ENCODE assay signal across 8 cellular contexts in the genomic region with DNA sequence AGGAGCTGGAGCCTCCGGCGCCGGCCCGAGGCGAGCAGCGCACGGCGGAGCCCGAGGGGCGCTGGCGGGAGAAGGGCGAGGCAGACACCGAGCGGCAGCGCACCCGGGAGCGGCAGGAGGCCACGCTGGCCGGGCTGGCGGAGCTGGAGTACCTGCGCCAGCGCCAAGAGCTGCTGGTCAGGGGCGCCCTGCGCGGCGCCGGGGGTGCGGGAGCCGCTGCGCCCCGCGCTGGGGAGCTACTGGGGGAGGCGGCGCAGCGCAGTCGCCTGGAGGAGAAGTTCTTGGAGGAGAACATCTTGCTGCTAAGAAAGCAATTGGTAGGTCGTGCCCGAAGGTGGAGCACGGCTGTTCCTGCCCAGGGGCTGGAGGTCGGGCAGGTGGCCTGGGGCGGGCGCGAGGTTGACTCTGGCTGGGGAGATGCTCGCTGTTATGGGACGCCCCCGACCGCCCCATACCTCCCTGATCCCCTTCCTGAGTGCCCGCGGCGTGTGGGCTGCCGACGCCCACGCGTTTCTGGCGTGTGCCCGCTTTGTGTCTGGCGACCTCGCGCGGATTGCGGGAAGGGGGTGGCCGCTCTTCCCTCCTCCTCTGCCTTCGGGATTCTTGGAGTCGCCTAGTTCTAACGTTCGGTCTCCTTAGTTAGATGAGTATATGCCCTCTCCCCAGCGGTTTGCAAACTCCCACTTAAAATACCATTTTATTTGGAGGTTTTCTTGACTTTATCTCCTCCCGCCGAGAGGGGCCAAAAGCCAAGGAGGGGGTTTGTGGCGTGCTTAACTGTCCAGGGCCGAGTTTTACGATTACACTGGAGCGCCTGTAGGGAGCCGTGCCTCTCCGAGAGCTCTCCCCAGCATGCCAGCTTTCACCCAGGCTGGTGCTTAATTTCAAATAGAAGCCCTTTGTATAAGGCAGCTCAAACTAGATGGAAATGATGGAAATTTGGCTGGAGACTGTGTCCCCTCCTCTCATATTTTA. TPM values are rescaled to one million over a fixed set of nuclear protein-coding genes. Genes with fewer than 3 reads are reported as not detected.
DNase-seq lines count a peak whose midpoint lies in the region; TF ChIP-seq lines count a peak whose summit lies in the region.

No MANE protein-coding gene starts in this region.

- peak overlapping the region; percentile 62 for H3K27ac Mint-ChIP-seq in activated naive CD4-positive, alpha-beta T cell treated with anti-CD3 and anti-CD28 coated beads, Interleukin-2, amount 50 U/mL, for 24 hours

- TF ChIP-seq CTCF in right atrium auricular region (IDR thresholded peaks at IDR 0.05), result no peak
- TF ChIP-seq CTCF in prostate gland (IDR thresholded peaks at IDR 0.05), result no peak

- no peak for TF ChIP-seq POLR2A in prostate gland (IDR thresholded peaks at IDR 0.05)

- H3K4me3 Mint-ChIP-seq in activated naive CD4-positive, alpha-beta T cell treated with anti-CD3 and anti-CD28 coated beads, Interleukin-2, amount 50 U/mL, for 24 hours, result peak overlapping the region; percentile 88

- H3K9me3 ChIP-seq in MG63, result no peaks in the 10 kb centered on the region
- no peaks in the 10 kb centered on the region for H3K9me3 ChIP-seq in right atrium auricular region
- no peaks in the 10 kb centered on the region for H3K9me3 ChIP-seq in prostate gland

- intact Hi-C loops in prostate gland (cut with DNase I), result loop anchor here (10.0 kb wide), 2 partner anchors 64 to 386 kb away; no protein-coding TSS in a partner anchor

- H3K4me1 ChIP-seq in right atrium auricular region (peaks cover 0 to 42% of the 10 kb centered on the region in 2 donors), prostate gland (replicated peaks) (peaks cover 3% of the 10 kb centered on the region)

- H3K36me3 Mint-ChIP-seq in activated naive CD4-positive, alpha-beta T cell treated with anti-CD3 and anti-CD28 coated beads, Interleukin-2, amount 50 U/mL, for 24 hours, result peaks cover under 1% of the 10 kb centered on the region

- H3K27me3 ChIP-seq in MG63 (no peaks in the 10 kb centered on the region), right atrium auricular region (no peaks in the 10 kb centered on the region), prostate gland (replicated peaks; ENCODE audit: insufficient read depth) (no peaks in the 10 kb centered on the region)

- peaks cover 1% of the 10 kb centered on the region for H3K27me3 Mint-ChIP-seq in activated naive CD4-positive, alpha-beta T cell treated with anti-CD3 and anti-CD28 coated beads, Interleukin-2, amount 50 U/mL, for 24 hours

- under 1% methylated on average over 51 of the region's 75 CpGs for WGBS in prostate gland

- H3K27ac ChIP-seq in right atrium auricular region, result peak overlapping the region; percentile 85 to 95
- H3K27ac ChIP-seq in prostate gland, result peak overlapping the region; percentile 80 to 81

- peak overlapping the region; percentile 43 for H3K4me3 ChIP-seq in MG63
- H3K4me3 ChIP-seq in right atrium auricular region, result peak overlapping the region; percentile 72 to 86
- H3K4me3 ChIP-seq in prostate gland, result peak overlapping the region; percentile 56 to 58

- H3K4me1 Mint-ChIP-seq in activated naive CD4-positive, alpha-beta T cell treated with anti-CD3 and anti-CD28 coated beads, Interleukin-2, amount 50 U/mL, for 24 hours, result peaks cover 61% of the 10 kb centered on the region

- DNase-seq in NCI-H2081 (lab: John Stamatoyannopoulos, UW) (peak; percentile 15 to 35), NCI-H2081 treated with DMSO at 0.1 percent for 48 hours (lab: John Stamatoyannopoulos, UW) (no peak), H4 (ENCODE audit: low spot score) (peak; percentile 11), MG63 (peak; percentile 29), right atrium auricular region (ENCODE audit: low spot score) (no peak), prostate gland (ENCODE audit: low spot score) (no peak), RKO (ENCODE audit: low spot score) (no peak)

- no peaks in the 10 kb centered on the region for H3K36me3 ChIP-seq in MG63
- H3K36me3 ChIP-seq in right atrium auricular region, result peaks cover 18% of the 10 kb centered on the region
- H3K36me3 ChIP-seq in prostate gland, result no peaks in the 10 kb centered on the region

- H3K9me3 Mint-ChIP-seq in activated naive CD4-positive, alpha-beta T cell treated with anti-CD3 and anti-CD28 coated beads, Interleukin-2, amount 50 U/mL, for 24 hours, result no peaks in the 10 kb centered on the region

RNA-seq across cellular contexts. Expression of gene DACT1, which starts 0.8 kb away (rescaled TPM):
- total RNA-seq in H4 (2014; rRNA removed; shearing (Covaris generic)), result 10.1 and 11.7 TPM in 2 replicates
- total RNA-seq in MG63 (2014; rRNA removed; shearing (Covaris generic); ENCODE audit: low replicate concordance), result 0.27 and 2.6 TPM in 2 replicates
- total RNA-seq in right atrium auricular region (10 to 100 TPM in 1 of 2 donors, 1 to 10 TPM in 1; 3.5 to 21.2 TPM), prostate gland (10 to 100 TPM in 1 of 2 donors, 1 to 10 TPM in 1; 4.5 to 27.1 TPM)

Comparison
In these comparisons a context has a peak if more than half of its experiments do, and no peak if none do; other contexts are left out.
1. DNase-seq: peak in NCI-H2081 (2 of 2), H4 (single experiment) and MG63 (single experiment); none in NCI-H2081 treated with DMSO at 0.1 percent for 48 hours (single experiment), right atrium auricular region (single experiment), prostate gland (single experiment) and RKO (single experiment).
2. Peak in every context shown above with its lines, with median percentiles within 50 percentile points of each other: H3K4me3 ChIP-seq.